Comparison of ENCODE assay signal across 12 cellular contexts in genomic region chr5:172871982-172872381, GRCh38. TPM values are rescaled to one million over a fixed set of nuclear protein-coding genes. Genes with fewer than 3 reads are reported as not detected.
DNase-seq lines count a peak whose midpoint lies in the region; TF ChIP-seq lines count a peak whose summit lies in the region.
"Had no signal": no experiment of that assay in that cellular context is flagged by ENCODE, and none has a peak within 500 bp of the region (broad histone marks: within the 10 kb centered on the region; RNA-seq: fewer than 3 reads in every experiment).

No MANE protein-coding gene starts in this region.

- H3K14ac ChIP-seq in mesenchymal stem cell (ENCODE audit: low read length in 2 of 2) = no peak overlapping the region

- no peak overlapping the region for H3K27ac Mint-ChIP-seq in activated T-helper 2 cell treated with anti-CD3 and anti-CD28 coated beads, Interferon-gamma antibody, Interleukin-2, Interleukin-4, amounts not matched to agents 10 μg/mL and 5 μg/mL and 100 μg/mL, durations not matched to agents 14 hours and 24 hours and 36 hours
- H3K27ac Mint-ChIP-seq: activated CD4-positive, alpha-beta memory T cell treated with anti-CD3 and anti-CD28 coated beads, Interleukin-2, amount 10 ng/mL, durations not matched to agents 7 days and 5 days had no signal

- peak overlapping the region; percentile 48 for H2BK5ac ChIP-seq in mesenchymal stem cell (ENCODE audit: low read depth, low read length, poor library complexity, severe bottlenecking)

- 45% methylated on average over 4 of the region's 5 CpGs for WGBS in mesenchymal stem cell
- 86% methylated on average over 5 of the region's 5 CpGs for WGBS in thymus

- H3K27me3 Mint-ChIP-seq in activated T-helper 2 cell treated with anti-CD3 and anti-CD28 coated beads, Interferon-gamma antibody, Interleukin-2, Interleukin-4, amounts not matched to agents 10 μg/mL and 5 μg/mL and 100 μg/mL, durations not matched to agents 14 hours and 24 hours and 36 hours (ENCODE audit: low read depth) = no peaks in the 10 kb centered on the region
- H3K27me3 Mint-ChIP-seq: activated CD4-positive, alpha-beta memory T cell treated with anti-CD3 and anti-CD28 coated beads, Interleukin-2, amount 10 ng/mL, durations not matched to agents 7 days and 5 days had no signal

- H2AK5ac ChIP-seq in mesenchymal stem cell (ENCODE audit: low read length, severe bottlenecking) = peak overlapping the region; percentile 91

- H3K4me3 ChIP-seq in Peyer's patch = no peak overlapping the region
- no peak overlapping the region for H3K4me3 ChIP-seq in duodenal mucosa (ENCODE audit: low read depth in 1 of 2, low read length in 2 of 2)
- H3K4me3 ChIP-seq in mesenchymal stem cell (ENCODE audit: insufficient read depth in 1 of 2, low read depth in 1 of 2, low read length in 2 of 2) = no peak overlapping the region
- H3K4me3 ChIP-seq in thymus (ENCODE audit: low read length) = no peak overlapping the region
- H3K4me3 ChIP-seq: MG63, mucosa of descending colon had no signal

- H3K9me3 ChIP-seq in Peyer's patch (no peaks in the 10 kb centered on the region), duodenal mucosa (ENCODE audit: control insufficient read depth in 1 of 2, low read length in 2 of 2) (no peaks in the 10 kb centered on the region), mesenchymal stem cell (ENCODE audit: control insufficient read depth, low read length) (no peaks in the 10 kb centered on the region), thymus (ENCODE audit: control insufficient read depth) (no peaks in the 10 kb centered on the region)
- H3K9me3 ChIP-seq: MG63, mucosa of descending colon had no signal

- H3K27me3 ChIP-seq in Peyer's patch (no peaks in the 10 kb centered on the region), duodenal mucosa (ENCODE audit: control insufficient read depth in 1 of 2, insufficient read depth in 2 of 2, low read length in 2 of 2) (no peaks in the 10 kb centered on the region), mesenchymal stem cell (ENCODE audit: control insufficient read depth in 1 of 2, insufficient read depth in 1 of 2, low read length in 2 of 2) (no peaks in the 10 kb centered on the region), thymus (ENCODE audit: control insufficient read depth, insufficient read depth) (no peaks in the 10 kb centered on the region)
- H3K27me3 ChIP-seq: MG63 had no signal

- H3K4me1 ChIP-seq in Peyer's patch = peaks cover 0 to 43% (median 5%) of the 10 kb centered on the region in 4 donors
- H3K4me1 ChIP-seq in duodenal mucosa (ENCODE audit: control insufficient read depth in 1 of 2, insufficient read depth in 2 of 2, low read length in 2 of 2) = peaks cover 19 to 30% of the 10 kb centered on the region in 2 donors
- peaks cover 58% of the 10 kb centered on the region for H3K4me1 ChIP-seq in mesenchymal stem cell (ENCODE audit: control insufficient read depth, insufficient read depth, low read depth, low read length)
- H3K4me1 ChIP-seq in thymus (ENCODE audit: control insufficient read depth, insufficient read depth, low read length) = peaks cover 23% of the 10 kb centered on the region

- no peaks in the 10 kb centered on the region for H3K36me3 Mint-ChIP-seq in activated T-helper 2 cell treated with anti-CD3 and anti-CD28 coated beads, Interferon-gamma antibody, Interleukin-2, Interleukin-4, amounts not matched to agents 10 μg/mL and 5 μg/mL and 100 μg/mL, durations not matched to agents 14 hours and 24 hours and 36 hours (ENCODE audit: low read depth)

- H4K8ac ChIP-seq in mesenchymal stem cell (ENCODE audit: low read length) = peak overlapping the region; percentile 79

- no peak for TF ChIP-seq CTCF in Peyer's patch (IDR thresholded peaks at IDR 0.05)

- peak overlapping the region; percentile 84 to 85 for H3K18ac ChIP-seq in mesenchymal stem cell (ENCODE audit: low read depth in 1 of 2, low read length in 2 of 2)

- H2BK120ac ChIP-seq in mesenchymal stem cell (ENCODE audit: low read depth, low read length) = peak overlapping the region; percentile 66

- H2BK15ac ChIP-seq in mesenchymal stem cell (ENCODE audit: low read depth, poor library complexity, severe bottlenecking) = peak overlapping the region; percentile 86

- H2BK12ac ChIP-seq in mesenchymal stem cell (ENCODE audit: low read length in 2 of 2) = peak overlapping the region; percentile 94 to 99

- no peak overlapping the region for H2AFZ ChIP-seq in mesenchymal stem cell (ENCODE audit: low read depth, low read length)

- peaks cover 7% of the 10 kb centered on the region for H3K79me1 ChIP-seq in mesenchymal stem cell (replicated peaks; ENCODE audit: low read length, poor library complexity, severe bottlenecking)

- H4K91ac ChIP-seq in mesenchymal stem cell (ENCODE audit: low read length) = peak overlapping the region; percentile 89

- H3K9ac ChIP-seq in duodenal mucosa (ENCODE audit: low read depth in 1 of 2, low read length in 2 of 2) (no peak overlapping the region), mesenchymal stem cell (ENCODE audit: low read length) (peak overlapping the region; percentile 85)

- H3K9me3 Mint-ChIP-seq in activated T-helper 2 cell treated with anti-CD3 and anti-CD28 coated beads, Interferon-gamma antibody, Interleukin-2, Interleukin-4, amounts not matched to agents 10 μg/mL and 5 μg/mL and 100 μg/mL, durations not matched to agents 14 hours and 24 hours and 36 hours = no peaks in the 10 kb centered on the region
- H3K9me3 Mint-ChIP-seq: activated CD4-positive, alpha-beta memory T cell treated with anti-CD3 and anti-CD28 coated beads, Interleukin-2, amount 10 ng/mL, durations not matched to agents 7 days and 5 days had no signal

- peak overlapping the region; percentile 38 to 83 (median 61) for H3K27ac ChIP-seq in Peyer's patch
- H3K27ac ChIP-seq in duodenal mucosa (ENCODE audit: low read depth, low read length) = peak overlapping the region; percentile 10
- H3K27ac ChIP-seq in mesenchymal stem cell (ENCODE audit: low read length, poor library complexity, severe bottlenecking) = peak overlapping the region; percentile 97
- H3K27ac ChIP-seq in thymus (ENCODE audit: low read depth) = peak overlapping the region; percentile 11

- peak overlapping the region; percentile 41 to 77 for H3K4ac ChIP-seq in mesenchymal stem cell (ENCODE audit: low read depth in 1 of 2, low read length in 2 of 2)

- no peak for TF ChIP-seq POLR2A in Peyer's patch (IDR thresholded peaks at IDR 0.05)

- H3K4me3 Mint-ChIP-seq in activated T-helper 2 cell treated with anti-CD3 and anti-CD28 coated beads, Interferon-gamma antibody, Interleukin-2, Interleukin-4, amounts not matched to agents 10 μg/mL and 5 μg/mL and 100 μg/mL, durations not matched to agents 14 hours and 24 hours and 36 hours (ENCODE audit: low read depth) = no peak overlapping the region
- H3K4me3 Mint-ChIP-seq: activated CD4-positive, alpha-beta memory T cell treated with anti-CD3 and anti-CD28 coated beads, Interleukin-2, amount 10 ng/mL, durations not matched to agents 7 days and 5 days had no signal

- H3K23ac ChIP-seq in mesenchymal stem cell (ENCODE audit: low read length in 2 of 2) = no peak overlapping the region

- H3K4me2 ChIP-seq in mesenchymal stem cell (ENCODE audit: low read length, poor library complexity, severe bottlenecking) = no peak overlapping the region

- no peaks in the 10 kb centered on the region for H3K36me3 ChIP-seq in Peyer's patch
- peaks cover 0 to 10% of the 10 kb centered on the region in 2 donors for H3K36me3 ChIP-seq in duodenal mucosa (ENCODE audit: control insufficient read depth in 1 of 2, insufficient read depth in 2 of 2, low read length in 2 of 2)
- peaks cover 0 to 4% of the 10 kb centered on the region in 2 experiments for H3K36me3 ChIP-seq in mesenchymal stem cell (ENCODE audit: control insufficient read depth in 1 of 2, insufficient read depth in 2 of 2, low read depth in 1 of 2, low read length in 2 of 2)
- H3K36me3 ChIP-seq in thymus (ENCODE audit: control insufficient read depth, insufficient read depth) = peaks cover 24% of the 10 kb centered on the region

- DNase-seq in Peyer's patch (no peak), mesenchymal stem cell (peak; percentile 61), NCI-H226 (no peak), HuH-7.5 (ENCODE audit: low spot score) (no peak)
- DNase-seq in activated T-helper 2 cell treated with anti-CD3 and anti-CD28 coated beads, Interferon-gamma antibody, Interleukin-2, Interleukin-4, amounts not matched to agents 10 μg/mL and 5 μg/mL and 100 μg/mL, durations not matched to agents 14 hours and 24 hours and 36 hours (ENCODE audit: low spot score) = no peak
- DNase-seq in activated CD4-positive, alpha-beta T cell treated with anti-CD3 and anti-CD28 coated beads, Interleukin-2, amount 50 U/mL, for 1 hour = no peak
- DNase-seq: activated CD4-positive, alpha-beta memory T cell treated with anti-CD3 and anti-CD28 coated beads, Interleukin-2, amount 10 ng/mL, durations not matched to agents 7 days and 5 days; MG63; NCI-H69 had no signal

- intact Hi-C loops in activated T-helper 2 cell treated with anti-CD3 and anti-CD28 coated beads, Interferon-gamma antibody, Interleukin-2, Interleukin-4, amounts not matched to agents 10 μg/mL and 5 μg/mL and 100 μg/mL, durations not matched to agents 14 hours and 24 hours and 36 hours (cut with micrococcal nuclease) = no loop called here

- peaks cover 13% of the 10 kb centered on the region for H3K4me1 Mint-ChIP-seq in activated T-helper 2 cell treated with anti-CD3 and anti-CD28 coated beads, Interferon-gamma antibody, Interleukin-2, Interleukin-4, amounts not matched to agents 10 μg/mL and 5 μg/mL and 100 μg/mL, durations not matched to agents 14 hours and 24 hours and 36 hours (ENCODE audit: low read depth)

RNA-seq across cellular contexts. Expression of gene ERGIC1, which starts 37.9 kb away (rescaled TPM):
- total RNA-seq in Peyer's patch = 100 to 1,000 TPM; 113 to 180 (median 143) TPM
- 143 TPM for polyA plus RNA-seq in mesenchymal stem cell (2013, experiment 1 of 2)
- 140 TPM for polyA plus RNA-seq in mesenchymal stem cell (2013, experiment 2 of 2)
- 69.2 TPM for polyA plus RNA-seq in thymus
- total RNA-seq in activated T-helper 2 cell treated with anti-CD3 and anti-CD28 coated beads, Interferon-gamma antibody, Interleukin-2, Interleukin-4, amounts not matched to agents 10 μg/mL and 5 μg/mL and 100 μg/mL, durations not matched to agents 14 hours and 24 hours and 36 hours = 53.1 and 54.8 TPM in 2 replicates

Comparison
In these comparisons a context has a peak if more than half of its experiments do, and no peak if none do; other contexts are left out.
1. H3K27ac ChIP-seq: peak in every context shown above with its lines; median percentile 97 in mesenchymal stem cell; 61 in Peyer's patch; 11 in thymus; 10 in duodenal mucosa.